ENCODE assay signal across 1 cellular context in genomic region chr1:7515175-7515574, GRCh38.
TF ChIP-seq lines count a peak whose summit lies in the region.

No MANE protein-coding gene starts in this region.

TF ChIP-seq in GM23338, 12 proteins besides CTCF, POLR2A, EP300 and RAD21 (continued from another document):
- TF ChIP-seq ETS1 (IDR thresholded peaks at IDR 0.05), result no peak
